Comparison of ENCODE assay signal across 8 cellular contexts in the genomic region with DNA sequence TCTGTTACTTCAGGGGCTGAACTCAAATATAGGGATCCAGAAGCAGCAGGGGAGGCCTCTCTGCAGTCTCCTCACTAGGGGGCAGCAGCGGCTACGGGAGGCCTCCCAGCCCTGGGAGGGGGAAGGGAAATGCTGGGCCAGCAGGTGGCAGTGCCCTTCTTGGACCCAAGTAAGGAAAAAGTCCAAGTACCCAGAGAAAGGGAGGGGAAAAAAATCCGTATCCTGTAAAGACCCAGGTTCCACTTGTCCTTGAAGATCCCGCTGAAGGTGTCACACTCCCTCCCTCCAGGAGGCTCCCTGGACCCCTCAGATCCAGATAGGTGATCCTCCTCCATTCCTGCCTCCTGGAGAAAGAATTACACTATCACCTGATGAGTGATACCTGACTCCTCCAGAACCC. TPM values are rescaled to one million over a fixed set of nuclear protein-coding genes. Genes with fewer than 3 reads are reported as not detected.
A peak's percentile ranks its signal among the peaks of the same experiment; 100 is the strongest.
DNase-seq lines count a peak whose midpoint lies in the region; ATAC-seq and TF ChIP-seq lines count a peak whose summit lies in the region.

No MANE protein-coding gene starts in this region.

- no peak overlapping the region for H3K4me2 ChIP-seq in SU-DHL-6 (ENCODE audit: low read depth, low read length, poor library complexity, severe bottlenecking)

- H4K20me1 ChIP-seq in SU-DHL-6 (ENCODE audit: low read depth, low read length): no peaks in the 10 kb centered on the region

- ATAC-seq in Right ventricle myocardium superior (ENCODE audit: poor library complexity) (peak; percentile 87), GM19395 (IDR thresholded peaks at IDR 0.05; ENCODE audit: unreplicated experiment) (no peak), GM19035 (IDR thresholded peaks at IDR 0.05; ENCODE audit: unreplicated experiment) (no peak)

- no peaks in the 10 kb centered on the region for H3K9me3 ChIP-seq in SU-DHL-6 (ENCODE audit: insufficient read depth, low read length)

- no peak overlapping the region for H3K27ac ChIP-seq in SU-DHL-6 (ENCODE audit: low read depth, low read length)

- H3K4me3 ChIP-seq in GM12865 (ENCODE audit: low read depth, low read length) (no peak overlapping the region), SU-DHL-6 (ENCODE audit: insufficient read depth, low read length, poor library complexity, severe bottlenecking) (no peak overlapping the region)

- no peak overlapping the region for H3K9ac ChIP-seq in SU-DHL-6 (ENCODE audit: low read length)

- H3K9me2 ChIP-seq in SU-DHL-6 (replicated peaks; ENCODE audit: insufficient read depth, low read length): no peaks in the 10 kb centered on the region

- intact Hi-C loops in Right ventricle myocardium superior (cut with DNase I): no loop called here

- no peaks in the 10 kb centered on the region for H3K79me2 ChIP-seq in SU-DHL-6 (ENCODE audit: insufficient read depth, low read length)

- no peaks in the 10 kb centered on the region for H3F3A ChIP-seq in SU-DHL-6 (ENCODE audit: insufficient read depth)

- H3K36me3 ChIP-seq in SU-DHL-6 (ENCODE audit: low read length): no peaks in the 10 kb centered on the region

- no peak overlapping the region for H2AFZ ChIP-seq in SU-DHL-6 (ENCODE audit: low read depth, low read length, severe bottlenecking)

- peak; percentile 93 for TF ChIP-seq CTCF in GM12865 (IDR thresholded peaks at IDR 0.05; ENCODE audit: insufficient read depth, low read depth, low read length, missing control alignments)
- peak; percentile 99 for TF ChIP-seq CTCF in SU-DHL-6 (IDR thresholded peaks at IDR 0.05; ENCODE audit: insufficient read depth, low read length, poor library complexity, severe bottlenecking)

- DNase-seq in GM12865 (ENCODE audit: low read depth) (peak; percentile 73), NCI-H128 (lab: John Stamatoyannopoulos, UW; ENCODE audit: unreplicated experiment) (peak; percentile 70), Right ventricle myocardium superior (peak; percentile 79), renal cortical epithelial cell (ENCODE audit: low read depth) (peak; percentile 75)
- DNase-seq in activated naive CD4-positive, alpha-beta T cell treated with anti-CD3 and anti-CD28 coated beads, Interleukin-2, amount 50 U/mL, for 16 hours: peak; percentile 79

- H3K27me3 ChIP-seq in SU-DHL-6 (ENCODE audit: low read length): no peaks in the 10 kb centered on the region

RNA-seq across cellular contexts. Expression of gene NUAK2, which starts 14.1 kb away (rescaled TPM):
- total RNA-seq in Right ventricle myocardium superior (1.2 TPM), renal cortical epithelial cell (34.6 and 59.6 TPM in 2 replicates)

RNA-seq across cellular contexts. Expression of gene KLHDC8A, which starts 21.0 kb away (rescaled TPM):
- total RNA-seq in Right ventricle myocardium superior (0.24 TPM), renal cortical epithelial cell (0.17 TPM in 1 of 2 replicates, not detected in the other)

Comparison
In these comparisons a context has a peak if more than half of its experiments do, and no peak if none do; other contexts are left out.
1. RNA of gene NUAK2, which starts 14.1 kb away (total RNA-seq): 34.6 to 59.6 TPM in renal cortical epithelial cell; 1.2 TPM in Right ventricle myocardium superior (single experiment); every median in the first group is over 10 times any median in the second.
2. Peak in every context shown above with its lines, with median percentiles within 50 percentile points of each other: DNase-seq.